12 cellular contexts compared by ENCODE assay signal in the genomic region with DNA sequence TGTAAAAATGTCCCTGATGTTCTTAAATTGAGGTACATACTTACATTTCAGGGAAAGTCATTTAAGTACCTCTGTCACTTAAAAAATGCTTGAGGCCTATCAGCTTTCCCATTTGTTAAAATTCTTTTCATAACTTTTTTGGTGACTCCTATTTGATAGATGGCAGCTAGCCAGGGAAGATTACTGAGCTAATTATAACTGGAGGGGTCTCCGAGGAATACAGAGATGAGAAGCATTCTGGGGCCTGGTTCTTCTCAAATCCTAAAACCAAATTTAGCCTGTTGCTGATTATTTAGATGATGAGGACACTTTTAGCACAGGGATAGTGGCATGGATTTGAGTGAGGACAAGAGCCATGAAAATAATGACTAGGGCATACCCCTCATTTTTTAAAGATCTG. TPM values are rescaled to one million over a fixed set of nuclear protein-coding genes. Genes with fewer than 3 reads are reported as not detected.
DNase-seq lines count a peak whose midpoint lies in the region; ATAC-seq and TF ChIP-seq lines count a peak whose summit lies in the region.
"Had no signal": no experiment of that assay in that cellular context is flagged by ENCODE, and none has a peak within 500 bp of the region (broad histone marks: within the 10 kb centered on the region; RNA-seq: fewer than 3 reads in every experiment).

No MANE protein-coding gene starts in this region.

- no peak overlapping the region for H2AFZ ChIP-seq in mammary epithelial cell (ENCODE audit: low read depth, low read length)

- H3K79me2 ChIP-seq in mammary epithelial cell (ENCODE audit: insufficient read depth, low read length): peaks cover 98% of the 10 kb centered on the region

- H3K4me1 ChIP-seq in ES-I3 (ENCODE audit: insufficient read depth, low read length) (peaks cover 11% of the 10 kb centered on the region), mammary epithelial cell (ENCODE audit: insufficient read depth, low read length) (peaks cover 14% of the 10 kb centered on the region)

- H3K36me3 ChIP-seq in ES-I3 (ENCODE audit: insufficient read depth, low read length) (0 out of 2 replicates have a peak, but pooled peaks cover 2% of the 10 kb centered on the region), mammary epithelial cell (ENCODE audit: insufficient read depth, low read length) (peaks cover 4% of the 10 kb centered on the region)
- H3K36me3 ChIP-seq: stomach had no signal

- no peak for ATAC-seq in GM21423 (IDR thresholded peaks at IDR 0.05; ENCODE audit: unreplicated experiment)

- no peaks in the 10 kb centered on the region for H3K27me3 ChIP-seq in mammary epithelial cell (ENCODE audit: insufficient read depth, low read length)
- H3K27me3 ChIP-seq: stomach had no signal

- H4K20me1 ChIP-seq in mammary epithelial cell (ENCODE audit: insufficient read depth, low read length): no peaks in the 10 kb centered on the region

- H3K9ac ChIP-seq in ES-I3 (ENCODE audit: low read depth, low read length) (peak overlapping the region; percentile 92), mammary epithelial cell (ENCODE audit: insufficient read depth, low read length) (no peak overlapping the region)

- no peak overlapping the region for H3K27ac ChIP-seq in mammary epithelial cell (ENCODE audit: insufficient read depth, low read depth, low read length)
- H3K27ac ChIP-seq: stomach, VCaP had no signal

- H3K27ac Mint-ChIP-seq in osteocyte (ENCODE audit: unreplicated experiment): peak overlapping the region; percentile 74

- TF ChIP-seq CTCF in osteocyte (IDR thresholded peaks at IDR 0.05) (no peak), mammary epithelial cell (conservative IDR thresholded peaks at IDR 0.05 in 1 of 2, IDR thresholded peaks at IDR 0.05 in 1 of 2; ENCODE audit: extremely low read depth in 1 of 2, insufficient read depth in 1 of 2, low read depth in 1 of 2, low read length in 2 of 2) (no peak)

- H3K4me1 Mint-ChIP-seq in osteocyte (ENCODE audit: unreplicated experiment): peaks cover 77% of the 10 kb centered on the region

- H3K4me3 Mint-ChIP-seq in osteocyte (ENCODE audit: unreplicated experiment): no peak overlapping the region

- no peaks in the 10 kb centered on the region for H3K9me3 Mint-ChIP-seq in osteocyte (ENCODE audit: unreplicated experiment)

- CTCF ChIA-PET in mammary epithelial cell (lab: Charles Lee; ENCODE audit: low non-redundant PET): no interaction called here

- H3K27me3 Mint-ChIP-seq in osteocyte (ENCODE audit: unreplicated experiment): no peaks in the 10 kb centered on the region

- in situ Hi-C loops in mammary epithelial cell (cut with MboI; ENCODE audit: low sequenced_read_pairs in 2 of 2): no loop called here

- no peak overlapping the region for H3K4me2 ChIP-seq in mammary epithelial cell (ENCODE audit: insufficient read depth, low read depth, low read length)

- DNase-seq in NCI-H2171 treated with DMSO at 0.1 percent for 48 hours (lab: John Stamatoyannopoulos, UW) (peak; percentile 35), fibroblast of peridontal ligament (ENCODE audit: extremely low read depth) (peak; percentile 35), osteocyte (ENCODE audit: extremely low spot score, unreplicated experiment) (no peak), mammary epithelial cell (no peak), C1 segment of cervical spinal cord (lab: John Stamatoyannopoulos, UW) (no peak)
- DNase-seq: activated naive CD4-positive, alpha-beta T cell treated with anti-CD3 and anti-CD28 coated beads, Interleukin-2, amount 50 U/mL, for 16 hours; Calu3; NCI-H2081; stomach had no signal

- H3K36me3 Mint-ChIP-seq in osteocyte (ENCODE audit: unreplicated experiment): no peaks in the 10 kb centered on the region

- H3K9me3 ChIP-seq in ES-I3 (ENCODE audit: control insufficient read depth, insufficient read depth, low read length) (no peaks in the 10 kb centered on the region), mammary epithelial cell (replicated peaks; ENCODE audit: insufficient read depth, low read length) (peaks cover 2% of the 10 kb centered on the region)
- H3K9me3 ChIP-seq: stomach had no signal

- intact Hi-C loops in mammary epithelial cell (cut with micrococcal nuclease): no loop called here

- dilution Hi-C loops in mammary epithelial cell (cut with HindIII; ENCODE audit: low sequenced_read_pairs): no loop called here

- H3K4me3 ChIP-seq in mammary epithelial cell (replicated peaks in 1 of 3; ENCODE audit: insufficient read depth in 1 of 3, low read depth in 2 of 3, low read length in 3 of 3): no peak overlapping the region
- H3K4me3 ChIP-seq: stomach had no signal

- WGBS in mammary epithelial cell (ENCODE audit: low coverage, missing lambda C conversion rate): 38% methylated on average over 1 of the region's 1 CpG

- no TSS peak for BruUV-seq in mammary epithelial cell (replicated peaks; lab: Mats Ljungman, UMichigan)

RNA-seq across cellular contexts. Expression of gene UGP2, which starts 4.8 kb away (rescaled TPM):
- total RNA-seq in osteocyte: 109 and 112 TPM in 2 replicates
- total RNA-seq in mammary epithelial cell: 100 to 1,000 TPM; 141 to 248 TPM
- polyA plus RNA-seq in mammary epithelial cell: 87.4 TPM
- 60.9 TPM for polyA minus RNA-seq in mammary epithelial cell

Comparison
In these comparisons a context has a peak if more than half of its experiments do, and no peak if none do; other contexts are left out.
1. DNase-seq: peak in NCI-H2171 treated with DMSO at 0.1 percent for 48 hours (single experiment) and fibroblast of peridontal ligament (single experiment); none in osteocyte (single experiment), mammary epithelial cell (single experiment) and C1 segment of cervical spinal cord (0 of 14).